In genomic region chrX:37350034-37350365, GRCh38 we compare ENCODE assay signal across 10 cellular contexts. TPM values are rescaled to one million over a fixed set of nuclear protein-coding genes. Genes with fewer than 3 reads are reported as not detected.
DNase-seq lines count a peak whose midpoint lies in the region; ATAC-seq and TF ChIP-seq lines count a peak whose summit lies in the region.
"Had no signal": no experiment of that assay in that cellular context is flagged by ENCODE, and none has a peak within 500 bp of the region (broad histone marks: within the 10 kb centered on the region; RNA-seq: fewer than 3 reads in every experiment).

No MANE protein-coding gene starts in this region.

- H3K27me3 ChIP-seq in HUES6 (ENCODE audit: control insufficient read depth, insufficient read depth, low read length) (no peaks in the 10 kb centered on the region; the same call in 1 of the 2 replicates), body of pancreas (no peaks in the 10 kb centered on the region), kidney epithelial cell (ENCODE audit: control insufficient read depth, insufficient read depth, low read length) (no peaks in the 10 kb centered on the region)

- H3K36me3 Mint-ChIP-seq in activated CD4-positive, alpha-beta T cell treated with anti-CD3 and anti-CD28 coated beads for 36 hours (ENCODE audit: low read depth): no peaks in the 10 kb centered on the region
- H3K36me3 Mint-ChIP-seq: IgD-negative memory B cell, memory B cell had no signal

- peaks cover 9% of the 10 kb centered on the region for H3K4me1 Mint-ChIP-seq in activated CD4-positive, alpha-beta T cell treated with anti-CD3 and anti-CD28 coated beads for 36 hours
- H3K4me1 Mint-ChIP-seq: IgD-negative memory B cell had no signal

- peak overlapping the region; percentile 95 for H3K9ac ChIP-seq in HUES6 (ENCODE audit: low read length)

- no peak overlapping the region for H3K27ac ChIP-seq in HUES6 (ENCODE audit: low read depth, low read length)
- H3K27ac ChIP-seq in body of pancreas: peak overlapping the region; percentile 44 to 78 (median 72)

- TF ChIP-seq POLR2A in body of pancreas (IDR thresholded peaks at IDR 0.05): no peak

- no peak for TF ChIP-seq CTCF in body of pancreas (IDR thresholded peaks at IDR 0.05)
- TF ChIP-seq CTCF in kidney epithelial cell (IDR thresholded peaks at IDR 0.05; ENCODE audit: insufficient read depth, low read length, poor library complexity, severe bottlenecking): no peak

- no peak overlapping the region for H3K27ac Mint-ChIP-seq in activated CD4-positive, alpha-beta T cell treated with anti-CD3 and anti-CD28 coated beads for 36 hours
- H3K27ac Mint-ChIP-seq: IgD-negative memory B cell, memory B cell had no signal

- H3K4me1 ChIP-seq in HUES6 (ENCODE audit: control insufficient read depth, insufficient read depth, low read length) (peaks cover 21% of the 10 kb centered on the region), body of pancreas (no peaks in the 10 kb centered on the region)

- peak in 3 of 4 donors; percentile 16 to 30 (median 22) for DNase-seq in body of pancreas
- DNase-seq in kidney epithelial cell (ENCODE audit: low read depth): no peak
- peak; percentile 51 for DNase-seq in superior temporal gyrus (ENCODE audit: extremely low spot score)
- DNase-seq in activated CD4-positive, alpha-beta T cell treated with anti-CD3 and anti-CD28 coated beads for 36 hours: no peak
- DNase-seq in SHP77 treated with DMSO at 0.1 percent for 48 hours (lab: John Stamatoyannopoulos, UW): no peak

- H3K4me3 ChIP-seq in HUES6 (ENCODE audit: low read depth, low read length): peak overlapping the region; percentile 100
- peak overlapping the region; percentile 1 to 45 for H3K4me3 ChIP-seq in body of pancreas
- peak overlapping the region; percentile 81 for H3K4me3 ChIP-seq in kidney epithelial cell (ENCODE audit: low read depth, low read length)

- POLR2A ChIA-PET in activated CD4-positive, alpha-beta T cell treated with anti-CD3 and anti-CD28 coated beads for 36 hours (lab: Charles Lee): no interaction called here

- intact Hi-C loops in body of pancreas (cut with DNase I): no loop called here
- intact Hi-C loops in activated CD4-positive, alpha-beta T cell treated with anti-CD3 and anti-CD28 coated beads for 36 hours (cut with DNase I, micrococcal nuclease): no loop called here

- 1 to 2% methylated on average over 7 of the region's 8 CpGs for WGBS in body of pancreas, 2 donors

- no peaks in the 10 kb centered on the region for H3K9me3 Mint-ChIP-seq in activated CD4-positive, alpha-beta T cell treated with anti-CD3 and anti-CD28 coated beads for 36 hours (ENCODE audit: low read depth)

- no peaks in the 10 kb centered on the region for H3K36me3 ChIP-seq in HUES6 (ENCODE audit: control insufficient read depth, insufficient read depth, low read length)
- no peaks in the 10 kb centered on the region for H3K36me3 ChIP-seq in body of pancreas (replicated peaks in 1 of 2; ENCODE audit: insufficient read depth in 1 of 2, low read depth in 2 of 2)
- H3K36me3 ChIP-seq in kidney epithelial cell (ENCODE audit: control insufficient read depth, insufficient read depth, low read length): no peaks in the 10 kb centered on the region

- peaks cover 24% of the 10 kb centered on the region for H3K27me3 Mint-ChIP-seq in activated CD4-positive, alpha-beta T cell treated with anti-CD3 and anti-CD28 coated beads for 36 hours

- H3K4me3 Mint-ChIP-seq in activated CD4-positive, alpha-beta T cell treated with anti-CD3 and anti-CD28 coated beads for 36 hours: no peak overlapping the region
- H3K4me3 Mint-ChIP-seq: IgD-negative memory B cell had no signal

- CTCF ChIA-PET in activated CD4-positive, alpha-beta T cell treated with anti-CD3 and anti-CD28 coated beads for 36 hours (lab: Charles Lee): no interaction called here

- H3K9me3 ChIP-seq in HUES6 (ENCODE audit: control insufficient read depth, insufficient read depth, low read depth, low read length) (no peaks in the 10 kb centered on the region), body of pancreas (no peaks in the 10 kb centered on the region)

- ATAC-seq in body of pancreas (peak; percentile 39), GM18870 (IDR thresholded peaks at IDR 0.05; ENCODE audit: unreplicated experiment) (no peak), GM19395 (IDR thresholded peaks at IDR 0.05; ENCODE audit: unreplicated experiment) (no peak)
- no peak for ATAC-seq in activated CD4-positive, alpha-beta T cell treated with anti-CD3 and anti-CD28 coated beads for 36 hours

RNA-seq across cellular contexts. Expression of gene PRRG1, which starts 0.8 kb away (rescaled TPM):
- total RNA-seq in body of pancreas: 1 to 10 TPM; 3.9 to 7.9 TPM
- total RNA-seq in kidney epithelial cell: 13.3 and 17.6 TPM in 2 replicates
- not detected for total RNA-seq in activated CD4-positive, alpha-beta T cell treated with anti-CD3 and anti-CD28 coated beads for 36 hours

Comparison
In these comparisons a context has a peak if more than half of its experiments do, and no peak if none do; other contexts are left out.
1. H3K4me3 ChIP-seq: peak in every context shown above with its lines; median percentile 100 in HUES6; 81 in kidney epithelial cell; 23 in body of pancreas.
2. DNase-seq: peak in body of pancreas (3 of 4) and superior temporal gyrus (single experiment); none in kidney epithelial cell (single experiment), activated CD4-positive, alpha-beta T cell treated with anti-CD3 and anti-CD28 coated beads for 36 hours (single experiment) and SHP77 treated with DMSO at 0.1 percent for 48 hours (single experiment).
3. RNA of gene PRRG1, which starts 0.8 kb away (total RNA-seq): 13.3 to 17.6 TPM in kidney epithelial cell and 3.9 to 7.9 TPM in body of pancreas; not detected in activated CD4-positive, alpha-beta T cell treated with anti-CD3 and anti-CD28 coated beads for 36 hours; every median in the first group is over 4 times any median in the second.